8 cellular contexts compared by ENCODE assay signal in the genomic region with DNA sequence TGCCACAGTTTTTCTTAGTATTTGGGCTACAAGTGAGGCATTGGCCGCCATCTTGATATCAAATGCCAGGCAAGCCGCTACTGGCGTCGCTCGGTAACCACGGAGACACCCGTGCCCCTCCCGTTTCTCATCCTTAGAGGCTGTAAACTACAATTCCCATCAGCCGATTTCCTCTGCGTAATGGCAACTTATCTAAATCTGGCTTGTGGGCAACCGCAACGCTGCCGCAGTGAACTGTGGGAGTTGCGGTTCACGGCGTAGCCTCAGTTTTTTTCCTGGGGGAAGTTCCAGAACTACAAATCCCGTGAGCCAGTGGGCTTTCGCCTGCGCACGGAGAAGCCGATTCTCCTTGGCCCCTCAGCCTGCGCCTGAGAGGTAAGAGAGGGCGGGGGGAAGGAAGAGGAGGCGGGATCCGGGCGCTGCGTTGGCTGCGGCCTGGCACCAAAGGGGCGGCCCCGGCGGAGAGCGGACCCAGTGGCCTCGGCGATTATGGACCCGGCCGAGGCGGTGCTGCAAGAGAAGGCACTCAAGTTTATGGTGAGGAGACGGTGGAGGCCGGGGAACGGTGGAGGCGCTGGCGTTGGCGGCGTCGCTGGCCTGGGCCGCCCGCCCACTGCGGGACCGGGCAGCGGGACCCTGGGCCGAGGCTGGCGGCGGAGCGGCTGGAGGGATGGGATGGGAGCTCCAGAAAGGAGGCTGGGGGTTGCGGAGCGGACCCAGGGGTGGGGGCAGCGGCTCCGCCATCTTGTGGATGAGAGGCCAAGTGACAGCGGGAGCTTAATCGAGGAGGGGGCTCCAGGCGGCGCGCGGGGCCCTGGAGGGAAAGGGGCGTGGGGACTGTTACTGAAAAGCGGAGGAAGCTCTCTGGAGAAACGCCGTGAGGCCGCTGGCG. TPM values are rescaled to one million over a fixed set of nuclear protein-coding genes. Genes with fewer than 3 reads are reported as not detected.
DNase-seq lines count a peak whose midpoint lies in the region; ATAC-seq, FAIRE-seq and TF ChIP-seq lines count a peak whose summit lies in the region.

TSS of gene BTRC (plus strand) at position 474 of the 892 bp plus-strand sequence. CDS start at position 490, 16 bp downstream.

- H3K4me2 ChIP-seq in astrocyte (ENCODE audit: low read length): peak within 1 kb of the TSS; percentile 93

- H3K79me2 ChIP-seq in astrocyte (ENCODE audit: insufficient read depth, low read length): peaks cover 39% of the 10 kb centered on the region

- peak within 1 kb of the TSS; percentile 77 for H3K4me3 ChIP-seq in astrocyte (ENCODE audit: insufficient read depth, low read depth, low read length)
- H3K4me3 ChIP-seq in right cardiac atrium (ENCODE audit: low read length): peak within 1 kb of the TSS; percentile 75
- peak within 1 kb of the TSS; percentile 80 to 86 for H3K4me3 ChIP-seq in uterus

- H3K36me3 ChIP-seq in astrocyte (ENCODE audit: insufficient read depth, low read length) (no peaks in the 10 kb centered on the region), uterus (no peaks in the 10 kb centered on the region)

- FAIRE-seq in astrocyte (lab: Jason Lieb, UNC): peak; percentile 95

- H3K4me3 Mint-ChIP-seq in astrocyte (ENCODE audit: unreplicated experiment): peak within 1 kb of the TSS; percentile 98

- H3K9me3 ChIP-seq in astrocyte (ENCODE audit: insufficient read depth, low read depth, low read length) (no peaks in the 10 kb centered on the region), right cardiac atrium (ENCODE audit: control insufficient read depth, low read length) (no peaks in the 10 kb centered on the region), uterus (no peaks in the 10 kb centered on the region)

- H3K36me3 Mint-ChIP-seq in astrocyte (ENCODE audit: low read depth, unreplicated experiment): no peaks in the 10 kb centered on the region

- H3K4me1 ChIP-seq in astrocyte (ENCODE audit: insufficient read depth, low read length) (peaks cover 18% of the 10 kb centered on the region), right cardiac atrium (ENCODE audit: control insufficient read depth, insufficient read depth, low read length) (peaks cover 5% of the 10 kb centered on the region), uterus (no peaks in the 10 kb centered on the region)

- no peak for TF ChIP-seq CTCF in astrocyte (IDR thresholded peaks at IDR 0.05; ENCODE audit: insufficient read depth, low read depth, low read length)
- peak in 2 of 4 experiments; percentile 18 to 27 for TF ChIP-seq CTCF in uterus (IDR thresholded peaks at IDR 0.05)

- H3K27me3 ChIP-seq in astrocyte (ENCODE audit: insufficient read depth, low read length) (peaks cover 6% of the 10 kb centered on the region), right cardiac atrium (ENCODE audit: control insufficient read depth, insufficient read depth) (no peaks in the 10 kb centered on the region), uterus (no peaks in the 10 kb centered on the region)

- WGBS in right cardiac atrium: under 1% methylated on average over 70 of the region's 70 CpGs

- H3K4me1 Mint-ChIP-seq in astrocyte (ENCODE audit: low read depth, unreplicated experiment): peaks cover 16% of the 10 kb centered on the region

- H3K27ac ChIP-seq in astrocyte (ENCODE audit: low read depth, low read length) (peak within 1 kb of the TSS; percentile 82), right cardiac atrium (ENCODE audit: low read length) (peak within 1 kb of the TSS; percentile 40), uterus (peak within 1 kb of the TSS; percentile 81 to 88)

- no peaks in the 10 kb centered on the region for H3K9me3 Mint-ChIP-seq in astrocyte (ENCODE audit: unreplicated experiment)

- peak; percentile 92 for ATAC-seq in GM18505 (IDR thresholded peaks at IDR 0.05; ENCODE audit: unreplicated experiment)
- ATAC-seq in HG02973 (IDR thresholded peaks at IDR 0.05; ENCODE audit: unreplicated experiment): peak; percentile 90
- peak; percentile 99 for ATAC-seq in right cardiac atrium

- peak within 1 kb of the TSS; percentile 91 for H3K27ac Mint-ChIP-seq in astrocyte (ENCODE audit: unreplicated experiment)

- DNase-seq in NCI-H2029 (lab: John Stamatoyannopoulos, UW): peak; percentile 94
- DNase-seq in T-helper 22 cell (ENCODE audit: low read depth): peak; percentile 95
- peak; percentile 99 for DNase-seq in astrocyte (ENCODE audit: low read depth)
- peak; percentile 96 to 98 (median 98) for DNase-seq in right cardiac atrium
- DNase-seq in pulmonary artery endothelial cell (ENCODE audit: low read depth, low spot score): peak; percentile 96
- peak; percentile 96 to 97 for DNase-seq in uterus

- H4K20me1 ChIP-seq in astrocyte (ENCODE audit: insufficient read depth, low read length): peaks cover 24% of the 10 kb centered on the region

- TF ChIP-seq POLR2A in GM18505 (IDR thresholded peaks at IDR 0.05; ENCODE audit: borderline replicate concordance, extremely low read depth, insufficient read depth, insufficient read length) (peak; percentile 68), uterus (IDR thresholded peaks at IDR 0.05) (peak; percentile 59 to 76)

- intact Hi-C loops in right cardiac atrium (cut with DNase I) (no loop called here), uterus (cut with DNase I; ENCODE audit: low total_unique reads) (no loop called here)

- peaks cover 4% of the 10 kb centered on the region for H3K27me3 Mint-ChIP-seq in astrocyte (ENCODE audit: low read depth, unreplicated experiment)

- H2AFZ ChIP-seq in astrocyte (ENCODE audit: low read depth, low read length): peak within 1 kb of the TSS; percentile 89

- peak within 1 kb of the TSS; percentile 94 for H3K9ac ChIP-seq in astrocyte (ENCODE audit: low read length)

RNA-seq across cellular contexts. Expression of gene BTRC, which starts in this region (rescaled TPM):
- 32.8 and 33.3 TPM in 2 replicates for total RNA-seq in astrocyte
- 10 to 100 TPM; 26.4 to 35.3 (median 32.0) TPM for total RNA-seq in right cardiac atrium
- polyA plus RNA-seq in right cardiac atrium: 11.5 TPM
- total RNA-seq in pulmonary artery endothelial cell: 8.8 and 13.4 TPM in 2 replicates
- 10 to 100 TPM; 12.6 to 26.5 (median 20.7) TPM for total RNA-seq in uterus

Comparison
In these comparisons a context has a peak if more than half of its experiments do, and no peak if none do; other contexts are left out.
1. Peak in every context shown above with its lines: DNase-seq, ATAC-seq, H3K4me3 ChIP-seq and H3K27ac ChIP-seq.